8 cellular contexts compared by ENCODE assay signal in the genomic region with DNA sequence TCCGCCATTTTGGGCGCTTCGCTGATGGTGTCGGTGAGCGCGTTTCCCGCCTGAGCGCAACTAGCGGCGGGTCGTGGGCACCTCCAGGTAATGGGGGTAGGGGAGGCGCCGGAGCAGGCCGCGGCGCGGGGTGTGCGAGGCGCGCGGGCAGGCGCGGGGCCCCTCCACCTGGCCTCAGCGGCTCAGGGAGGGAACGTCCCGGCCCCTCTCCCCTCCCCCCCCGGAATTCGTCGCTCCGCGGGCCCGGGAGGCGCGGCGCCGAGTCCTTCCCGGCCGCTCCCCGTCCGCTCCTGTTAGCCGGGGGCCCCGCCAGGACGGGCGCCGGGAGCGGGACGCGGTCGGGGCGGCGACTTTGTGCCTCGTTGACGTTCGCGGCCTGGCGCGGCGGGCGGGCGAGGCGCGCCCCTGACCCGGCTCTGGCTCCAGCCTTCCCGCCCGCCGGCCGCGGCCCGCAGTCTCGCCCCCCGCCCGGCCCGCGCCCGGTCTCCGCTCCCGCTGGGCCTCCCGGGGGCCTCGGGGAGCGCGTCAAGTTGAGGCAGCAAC. TPM values are rescaled to one million over a fixed set of nuclear protein-coding genes. Genes with fewer than 3 reads are reported as not detected.
DNase-seq lines count a peak whose midpoint lies in the region; ATAC-seq, FAIRE-seq and TF ChIP-seq lines count a peak whose summit lies in the region.

A gene with protein sequence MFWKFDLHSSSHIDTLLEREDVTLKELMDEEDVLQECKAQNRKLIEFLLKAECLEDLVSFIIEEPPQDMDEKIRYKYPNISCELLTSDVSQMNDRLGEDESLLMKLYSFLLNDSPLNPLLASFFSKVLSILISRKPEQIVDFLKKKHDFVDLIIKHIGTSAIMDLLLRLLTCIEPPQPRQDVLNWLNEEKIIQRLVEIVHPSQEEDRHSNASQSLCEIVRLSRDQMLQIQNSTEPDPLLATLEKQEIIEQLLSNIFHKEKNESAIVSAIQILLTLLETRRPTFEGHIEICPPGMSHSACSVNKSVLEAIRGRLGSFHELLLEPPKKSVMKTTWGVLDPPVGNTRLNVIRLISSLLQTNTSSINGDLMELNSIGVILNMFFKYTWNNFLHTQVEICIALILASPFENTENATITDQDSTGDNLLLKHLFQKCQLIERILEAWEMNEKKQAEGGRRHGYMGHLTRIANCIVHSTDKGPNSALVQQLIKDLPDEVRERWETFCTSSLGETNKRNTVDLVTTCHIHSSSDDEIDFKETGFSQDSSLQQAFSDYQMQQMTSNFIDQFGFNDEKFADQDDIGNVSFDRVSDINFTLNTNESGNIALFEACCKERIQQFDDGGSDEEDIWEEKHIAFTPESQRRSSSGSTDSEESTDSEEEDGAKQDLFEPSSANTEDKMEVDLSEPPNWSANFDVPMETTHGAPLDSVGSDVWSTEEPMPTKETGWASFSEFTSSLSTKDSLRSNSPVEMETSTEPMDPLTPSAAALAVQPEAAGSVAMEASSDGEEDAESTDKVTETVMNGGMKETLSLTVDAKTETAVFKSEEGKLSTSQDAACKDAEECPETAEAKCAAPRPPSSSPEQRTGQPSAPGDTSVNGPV (plus strand): TSS at position 12 of the 543 bp plus-strand sequence. CDS start 76,913 bp downstream, outside the sequence.

- peaks cover 6% of the 10 kb centered on the region for H3K36me3 Mint-ChIP-seq in stimulated activated memory B cell treated with anti-CD40 and anti-IgM and Interleukin-4, amounts not matched to agents 10 μg/mL and 1 μg/mL and 100 μg/mL, for 72 hours

- DNase-seq in BJ (ENCODE audit: low read depth): no peak
- DNase-seq in GM12878 (ENCODE audit: low read depth, low spot score): no peak
- peak; percentile 48 for DNase-seq in iPS-NIHi7 (ENCODE audit: extremely low spot score)
- no peak for DNase-seq in urothelium cell line (ENCODE audit: low spot score)
- no peak for DNase-seq in HK-2 (ENCODE audit: unreplicated experiment)

- TF ChIP-seq EP300 in GM12878 (IDR thresholded peaks at IDR 0.05; ENCODE audit: borderline replicate concordance in 1 of 2, control insufficient read depth in 1 of 2, low read depth in 2 of 2, low read length in 2 of 2): no peak

- H3K4me3 ChIP-seq in BJ (ENCODE audit: low read depth, low read length): peak within 1 kb of the TSS; percentile 83
- H3K4me3 ChIP-seq in GM12878: peak within 1 kb of the TSS; percentile 91

- CTCF ChIA-PET in BJ (lab: Yijun Ruan, JAX) (interaction anchor here (0.7 kb wide), 1 partner anchor 19 kb away, joined by 3 read pairs; no protein-coding TSS in a partner anchor), GM12878 (lab: Yijun Ruan, JAX) (interaction anchor here (1.7 kb wide), 1 partner anchor 12 kb away, joined by 5 read pairs; no protein-coding TSS in a partner anchor)

- SMC1A ChIA-PET in GM12878 (lab: Charles Lee; ENCODE audit: uncharacterized antibody, unreplicated experiment): interaction anchor here (1.1 to 1.4 kb wide), 2 partner anchors 39 to 40 kb away, joined by 3 read pairs; no protein-coding TSS in a partner anchor

- H3K4me2 ChIP-seq in GM12878 (ENCODE audit: control insufficient read depth, insufficient read depth): peak within 1 kb of the TSS; percentile 98

- H3K9me3 ChIP-seq in GM12878 (replicated peaks; ENCODE audit: control insufficient read depth, insufficient read depth, low read length): no peaks in the 10 kb centered on the region

- H3K4me1 ChIP-seq in GM12878 (ENCODE audit: control insufficient read depth, insufficient read depth, low read length): peaks cover 2% of the 10 kb centered on the region; the same call in 1 of the 2 replicates

- BruUV-seq in GM12878 (replicated peaks; lab: Mats Ljungman, UMichigan): no TSS peak

- POLR2A ChIA-PET in BJ (lab: Charles Lee): no interaction called here
- POLR2A ChIA-PET in GM12878 (lab: Charles Lee): interaction anchor here (0.6 to 1.0 kb wide), 5 partner anchors 30 to 695 kb away, joined by 3 to 6 read pairs (median 5); no protein-coding TSS in a partner anchor

- H3K79me2 ChIP-seq in GM12878 (ENCODE audit: control insufficient read depth, insufficient read depth, low read length): peaks cover 52% of the 10 kb centered on the region

- H4K20me1 ChIP-seq in GM12878 (ENCODE audit: control insufficient read depth, insufficient read depth): peaks cover 12% of the 10 kb centered on the region

- WGBS in GM12878 (ENCODE audit: insufficient coverage, insufficient replicate concordance, low lambda C conversion rate, missing lambda C conversion rate): 0% methylated on average over 38 of the region's 81 CpGs

- H2AFZ ChIP-seq in GM12878 (ENCODE audit: control insufficient read depth, low read depth, low read length): peak within 1 kb of the TSS; percentile 99

- H3K36me3 ChIP-seq in BJ (ENCODE audit: control insufficient read depth, insufficient read depth, low read length) (no peaks in the 10 kb centered on the region), GM12878 (ENCODE audit: control insufficient read depth in 2 of 2, insufficient read depth in 2 of 2, low read length in 1 of 2) (no peaks in the 10 kb centered on the region; a peak in 1 of 4 replicates)

- intact Hi-C loops in GM12878 (cut with micrococcal nuclease; ENCODE audit: unreplicated experiment): loop anchor here (5.0 kb wide), 1 partner anchor 194 kb away; no protein-coding TSS in a partner anchor

- TF ChIP-seq RAD21 in GM12878 (IDR thresholded peaks at IDR 0.05; ENCODE audit: insufficient read depth, low read depth, low read length): no peak

- H3K4me3 Mint-ChIP-seq in stimulated activated memory B cell treated with anti-CD40 and anti-IgM and Interleukin-4, amounts not matched to agents 10 μg/mL and 1 μg/mL and 100 μg/mL, for 72 hours: peak within 1 kb of the TSS; percentile 90

- H3K27ac Mint-ChIP-seq in stimulated activated memory B cell treated with anti-CD40 and anti-IgM and Interleukin-4, amounts not matched to agents 10 μg/mL and 1 μg/mL and 100 μg/mL, for 72 hours: peak within 1 kb of the TSS; percentile 90

- no peaks in the 10 kb centered on the region for H3K9me3 Mint-ChIP-seq in stimulated activated memory B cell treated with anti-CD40 and anti-IgM and Interleukin-4, amounts not matched to agents 10 μg/mL and 1 μg/mL and 100 μg/mL, for 72 hours

- in situ Hi-C loops in GM12878 (cut with MboI): no loop called here

- no peaks in the 10 kb centered on the region for H3K27me3 ChIP-seq in BJ (ENCODE audit: control insufficient read depth, insufficient read depth, low read length)
- H3K27me3 ChIP-seq in GM12878 (replicated peaks in 1 of 2; ENCODE audit: control insufficient read depth in 2 of 2, insufficient read depth in 2 of 2, low read length in 1 of 2): no peaks in the 10 kb centered on the region

- TF ChIP-seq POLR2A in GM12878 (IDR thresholded peaks at IDR 0.05; ENCODE audit: low read depth, low read length): peak; percentile 89

- no peak for TF ChIP-seq CTCF in BJ (IDR thresholded peaks at IDR 0.05; ENCODE audit: insufficient read depth, low read depth, low read length)
- TF ChIP-seq CTCF in GM12878 (IDR thresholded peaks at IDR 0.05 in 2 of 3, conservative IDR thresholded peaks at IDR 0.05 in 1 of 3; ENCODE audit: control insufficient read depth in 2 of 3, extremely low read depth in 1 of 3, insufficient read depth in 1 of 3, low read depth in 3 of 3, low read length in 3 of 3): no peak

- peak within 1 kb of the TSS; percentile 97 for H3K27ac ChIP-seq in GM12878 (ENCODE audit: control insufficient read depth, insufficient read depth)

- FAIRE-seq in GM12878 (lab: Jason Lieb, UNC) (peak; percentile 18), urothelium cell line (lab: Jason Lieb, UNC) (no peak)

- peak within 1 kb of the TSS; percentile 95 for H3K9ac ChIP-seq in GM12878 (ENCODE audit: control insufficient read depth, insufficient read depth, low read length)

- ATAC-seq in GM19452 (IDR thresholded peaks at IDR 0.05; ENCODE audit: unreplicated experiment): peak; percentile 40
- ATAC-seq in HG03571 (IDR thresholded peaks at IDR 0.05; ENCODE audit: unreplicated experiment): peak; percentile 43
- ATAC-seq in GM12878: peak; percentile 46
- ATAC-seq in stimulated activated memory B cell treated with anti-CD40 and anti-IgM and Interleukin-4, amounts not matched to agents 10 μg/mL and 1 μg/mL and 100 μg/mL, for 72 hours: peak; percentile 58

- no peaks in the 10 kb centered on the region for H3K27me3 Mint-ChIP-seq in stimulated activated memory B cell treated with anti-CD40 and anti-IgM and Interleukin-4, amounts not matched to agents 10 μg/mL and 1 μg/mL and 100 μg/mL, for 72 hours

- H3K4me1 Mint-ChIP-seq in stimulated activated memory B cell treated with anti-CD40 and anti-IgM and Interleukin-4, amounts not matched to agents 10 μg/mL and 1 μg/mL and 100 μg/mL, for 72 hours: peaks cover 46% of the 10 kb centered on the region

- RAD21 ChIA-PET in GM12878 (lab: Charles Lee; ENCODE audit: unreplicated experiment): interaction anchor here (0.5 to 1.4 kb wide), 7 partner anchors 33 to 1867 kb away, joined by 3 to 7 read pairs (median 3); no protein-coding TSS in a partner anchor

TF ChIP-seq in GM12878, 131 proteins besides CTCF, POLR2A, EP300 and RAD21 (continues in another document):
- no peak for TF ChIP-seq NFIC (IDR thresholded peaks at IDR 0.05; ENCODE audit: low read depth, low read length)
- TF ChIP-seq NFYA (IDR thresholded peaks at IDR 0.05; ENCODE audit: borderline replicate concordance, low read depth, low read length): no peak
- TF ChIP-seq NR2C2 (IDR thresholded peaks at IDR 0.05; ENCODE audit: borderline replicate concordance, control insufficient read depth, insufficient read length, low read depth): no peak

RNA-seq across cellular contexts. Expression of the gene that starts here (rescaled TPM):
- polyA plus RNA-seq in BJ (2011; rRNA removed) (31.6 and 50.5 TPM in 2 replicates), GM12878 (2011; rRNA removed) (70.6 and 96.9 TPM in 2 replicates), GM12878 (2014; fragmentation: Illumina TruSeq; extraction: Trizol) (77.6 and 80.1 TPM in 2 replicates), GM12878 (2014; fragmentation: Nextera tagmentation; extraction: Ambion mirVana) (10 to 100 TPM; 12.4 to 32.0 TPM), GM12878 (2014; rRNA removed) (57.0 and 61.7 TPM in 2 replicates), GM12878 (2016; fragmentation: Nextera tagmentation; extraction: Ambion mirVana) (10 to 100 TPM; 68.6 to 83.0 TPM)
- 91.6 and 95.7 TPM in 2 replicates for polyA minus RNA-seq in BJ (2011; rRNA and poly(A)+ RNA removed)
- 452 and 473 TPM in 2 replicates for total RNA-seq in GM12878 (2013; cell fraction: nucleolus; rRNA removed)
- total RNA-seq in GM12878 (2014; rRNA removed) (122 and 124 TPM in 2 replicates), GM12878 (2014; rRNA removed; fragmentation: Illumina TruSeq; extraction: Trizol) (122 and 123 TPM in 2 replicates), GM12878 (2021) (93.5 and 94.5 TPM in 2 replicates)
- polyA plus RNA-seq in GM12878 (2011; ENCODE audit: low read depth): 24.0 TPM
- polyA plus RNA-seq in GM12878 (2011; cell fraction: cytosol; rRNA removed): 33.9 and 34.0 TPM in 2 replicates
- polyA plus RNA-seq in GM12878 (2011; cell fraction: nucleus; rRNA removed): 114 and 120 TPM in 2 replicates
- 39.9 and 44.1 TPM in 2 replicates for polyA plus RNA-seq in GM12878 (2012)
- 108 and 119 TPM in 2 replicates for polyA minus RNA-seq in GM12878 (2011; rRNA and poly(A)+ RNA removed)
- 45.0 and 54.5 TPM in 2 replicates for polyA minus RNA-seq in GM12878 (2011; cell fraction: cytosol; rRNA and poly(A)+ RNA removed)
- polyA minus RNA-seq in GM12878 (2011; cell fraction: nucleus; rRNA and poly(A)+ RNA removed): 124 and 149 TPM in 2 replicates
